Comparison of ENCODE assay signal across 9 cellular contexts in the genomic region with DNA sequence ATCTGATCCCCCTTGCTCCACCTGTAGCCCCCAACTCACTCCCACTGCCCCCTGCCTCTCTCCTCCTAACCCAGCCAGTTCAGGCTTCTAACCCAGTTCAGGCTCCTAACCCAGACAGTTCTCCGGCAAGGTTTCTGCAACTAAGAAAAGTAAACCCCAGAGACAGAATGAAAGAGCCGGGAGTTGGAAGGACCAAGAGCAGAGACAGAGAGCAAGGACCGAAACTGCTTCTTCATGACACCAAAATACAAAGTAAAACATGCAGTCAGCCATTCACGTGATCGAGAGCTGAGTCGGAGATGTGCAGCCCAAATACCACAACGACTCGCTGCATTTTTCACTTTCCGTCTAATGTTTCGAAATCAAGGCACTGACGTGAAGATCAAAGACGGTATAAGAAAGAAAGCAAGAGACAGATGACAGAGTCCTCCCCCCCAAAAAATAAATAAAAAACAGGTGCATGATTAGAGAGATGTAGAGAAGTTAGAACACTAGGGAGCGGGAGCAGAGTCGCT. TPM values are rescaled to one million over a fixed set of nuclear protein-coding genes. Genes with fewer than 3 reads are reported as not detected.
DNase-seq lines count a peak whose midpoint lies in the region; ATAC-seq, FAIRE-seq and TF ChIP-seq lines count a peak whose summit lies in the region.
"Had no signal": no experiment of that assay in that cellular context is flagged by ENCODE, and none has a peak within 500 bp of the region (broad histone marks: within the 10 kb centered on the region; RNA-seq: fewer than 3 reads in every experiment).

No MANE protein-coding gene starts in this region.

- no peak overlapping the region for H3K4ac ChIP-seq in mesendoderm (ENCODE audit: low read depth, low read length)

- no peak overlapping the region for H3K23ac ChIP-seq in mesendoderm (ENCODE audit: low read length)

- peak overlapping the region; percentile 55 to 65 (median 58) for H3K4me3 ChIP-seq in esophagus muscularis mucosa
- no peak overlapping the region for H3K4me3 ChIP-seq in mesendoderm (ENCODE audit: low read length)

- H3K4me2 ChIP-seq in mesendoderm (ENCODE audit: low read length): no peak overlapping the region

- ATAC-seq in GM18909 (IDR thresholded peaks at IDR 0.05; ENCODE audit: poor library complexity, unreplicated experiment) (peak; percentile 53), HG03103 (IDR thresholded peaks at IDR 0.05; ENCODE audit: low read depth, unreplicated experiment) (peak; percentile 42)

- H2BK120ac ChIP-seq in mesendoderm (ENCODE audit: low read depth, low read length): no peak overlapping the region

- WGBS in esophagus muscularis mucosa: 73% methylated on average over 14 of the region's 14 CpGs
- no CpG with 5 or more reads among the region's 14 CpGs for WGBS in mesendoderm (ENCODE audit: extremely low coverage, insufficient coverage, low lambda C conversion rate)

- no peaks in the 10 kb centered on the region for H3K36me3 ChIP-seq in esophagus muscularis mucosa
- H3K36me3 ChIP-seq in mesendoderm (ENCODE audit: control insufficient read depth, insufficient read depth, low read length): no peaks in the 10 kb centered on the region

- TF ChIP-seq CTCF in esophagus muscularis mucosa (IDR thresholded peaks at IDR 0.05): no peak

- H3K4me1 ChIP-seq in esophagus muscularis mucosa: peaks cover 5 to 16% (median 14%) of the 10 kb centered on the region in 4 donors
- no peaks in the 10 kb centered on the region for H3K4me1 ChIP-seq in mesendoderm (ENCODE audit: control insufficient read depth, low read depth, low read length)

- H3K56ac ChIP-seq in mesendoderm (ENCODE audit: low read length): no peak overlapping the region

- no peaks in the 10 kb centered on the region for H3K79me2 ChIP-seq in mesendoderm (ENCODE audit: control insufficient read depth, insufficient read depth, low read length)

- FAIRE-seq in urothelium cell line (lab: Jason Lieb, UNC): no peak

- peaks cover 0 to 13% (median 0%) of the 10 kb centered on the region in 4 donors for H3K27me3 ChIP-seq in esophagus muscularis mucosa
- peaks cover 14% of the 10 kb centered on the region for H3K27me3 ChIP-seq in mesendoderm (ENCODE audit: insufficient read depth, low read length, poor library complexity)

- H4K5ac ChIP-seq in mesendoderm (ENCODE audit: low read length): no peak overlapping the region

- intact Hi-C loops in esophagus muscularis mucosa (cut with DNase I): no loop called here

- no peak overlapping the region for H2BK5ac ChIP-seq in mesendoderm (ENCODE audit: low read length)

- no peak overlapping the region for H3K18ac ChIP-seq in mesendoderm (ENCODE audit: low read length)

- H3K79me1 ChIP-seq in mesendoderm (ENCODE audit: low read length): no peaks in the 10 kb centered on the region

- no peaks in the 10 kb centered on the region for H3K9me3 ChIP-seq in esophagus muscularis mucosa

- no peak overlapping the region for H3K9ac ChIP-seq in mesendoderm (ENCODE audit: low read length)

- H2AK5ac ChIP-seq in mesendoderm (ENCODE audit: low read length): no peak overlapping the region

- no peak for TF ChIP-seq EP300 in esophagus muscularis mucosa (IDR thresholded peaks at IDR 0.05)

- H4K8ac ChIP-seq in mesendoderm (ENCODE audit: low read depth, low read length): no peak overlapping the region

- H3K27ac ChIP-seq in esophagus muscularis mucosa (replicated peaks in 1 of 4) (peak overlapping the region; percentile 64 to 71 (median 66)), mesendoderm (ENCODE audit: low read depth, low read length) (no peak overlapping the region)

- H2BK15ac ChIP-seq in mesendoderm (replicated peaks; ENCODE audit: low read depth): no peak overlapping the region

- peak; percentile 60 to 66 for DNase-seq in activated CD4-positive, alpha-beta T cell treated with anti-CD3 and anti-CD28 coated beads for 4 hours
- no peak for DNase-seq in esophagus muscularis mucosa (ENCODE audit: extremely low spot score)
- peak; percentile 81 for DNase-seq in stimulated activated CD4-positive, alpha-beta T cell treated with anti-CD3 and anti-CD28 coated beads, Interleukin-1b, Interleukin-23, amount 100 ng/mL, for 48 hours
- no peak for DNase-seq in urothelium cell line (ENCODE audit: low spot score)
- no peak for DNase-seq in mesendoderm
- DNase-seq in NCI-H146 treated with DMSO at 0.1 percent for 48 hours (lab: John Stamatoyannopoulos, UW; ENCODE audit: unreplicated experiment): no peak

- no peak for TF ChIP-seq POLR2A in esophagus muscularis mucosa (IDR thresholded peaks at IDR 0.05; ENCODE audit: low read depth)

RNA-seq across cellular contexts. Expression of a gene that starts 0.8 kb away (rescaled TPM):
- total RNA-seq in esophagus muscularis mucosa: 10 to 100 TPM; 14.3 to 34.9 (median 20.9) TPM
- polyA plus RNA-seq in mesendoderm (2013, experiment 1 of 2): 0.06 TPM
- 0.10 TPM for polyA plus RNA-seq in mesendoderm (2013, experiment 2 of 2)

RNA-seq across cellular contexts. Expression of a gene that starts 57.8 kb away (rescaled TPM):
- total RNA-seq in esophagus muscularis mucosa: not detected
- polyA plus RNA-seq in mesendoderm (2013, experiment 1 of 2): 1.6 TPM
- polyA plus RNA-seq in mesendoderm (2013, experiment 2 of 2): 1.4 TPM
- total RNA-seq: pulmonary artery endothelial cell had no signal

Comparison
In these comparisons a context has a peak if more than half of its experiments do, and no peak if none do; other contexts are left out.
1. DNase-seq: peak in activated CD4-positive, alpha-beta T cell treated with anti-CD3 and anti-CD28 coated beads for 4 hours (2 of 2) and stimulated activated CD4-positive, alpha-beta T cell treated with anti-CD3 and anti-CD28 coated beads, Interleukin-1b, Interleukin-23, amount 100 ng/mL, for 48 hours (single experiment); none in esophagus muscularis mucosa (single experiment), urothelium cell line (single experiment), mesendoderm (single experiment) and NCI-H146 treated with DMSO at 0.1 percent for 48 hours (single experiment).